15 cellular contexts compared by ENCODE assay signal in genomic region chr13:99014391-99014988, GRCh38. TPM values are rescaled to one million over a fixed set of nuclear protein-coding genes. Genes with fewer than 3 reads are reported as not detected.
DNase-seq lines count a peak whose midpoint lies in the region; ATAC-seq and TF ChIP-seq lines count a peak whose summit lies in the region.
"Had no signal": no experiment of that assay in that cellular context is flagged by ENCODE, and none has a peak within 500 bp of the region (broad histone marks: within the 10 kb centered on the region; RNA-seq: fewer than 3 reads in every experiment).

No MANE protein-coding gene starts in this region.

- no peak overlapping the region for H3K9ac ChIP-seq in mesenchymal stem cell (ENCODE audit: low read length)

- no peak overlapping the region for H2AK5ac ChIP-seq in mesenchymal stem cell (ENCODE audit: low read length, severe bottlenecking)

- intact Hi-C loops in CD4-positive, alpha-beta T cell (cut with DNase I, micrococcal nuclease), result no loop called here
- intact Hi-C loops in gastrocnemius medialis (cut with DNase I; ENCODE audit: low total_unique reads), result no loop called here

- no peak overlapping the region for H3K4ac ChIP-seq in mesenchymal stem cell (ENCODE audit: low read depth in 1 of 2, low read length in 2 of 2)

- H3K9me3 Mint-ChIP-seq in CD4-positive, alpha-beta T cell, result no peaks in the 10 kb centered on the region
- H3K9me3 Mint-ChIP-seq: IgD-negative memory B cell had no signal

- H3K79me1 ChIP-seq in mesenchymal stem cell (replicated peaks; ENCODE audit: low read length, poor library complexity, severe bottlenecking), result peaks cover 11% of the 10 kb centered on the region

- peak overlapping the region; percentile 23 for H2AFZ ChIP-seq in mesenchymal stem cell (ENCODE audit: low read depth, low read length)

- H3K4me3 ChIP-seq in mesenchymal stem cell (ENCODE audit: insufficient read depth in 1 of 2, low read depth in 1 of 2, low read length in 2 of 2) (no peak overlapping the region), gastrocnemius medialis (no peak overlapping the region)
- H3K4me3 ChIP-seq: SJSA1 had no signal

- CTCF ChIA-PET in CD4-positive, alpha-beta T cell (lab: Charles Lee), result interaction anchor here (0.6 to 1.4 kb wide), 2 partner anchors 13 to 78 kb away, joined by 3 read pairs; no protein-coding TSS in a partner anchor

- no peak overlapping the region for H3K18ac ChIP-seq in mesenchymal stem cell (ENCODE audit: low read depth in 1 of 2, low read length in 2 of 2)

- POLR2A ChIA-PET in CD4-positive, alpha-beta T cell (lab: Charles Lee), result interaction anchor here (0.6 to 1.0 kb wide), 2 partner anchors 20 to 37 kb away, joined by 3 read pairs; no protein-coding TSS in a partner anchor

- H3K4me1 ChIP-seq in mesenchymal stem cell (ENCODE audit: control insufficient read depth, insufficient read depth, low read depth, low read length) (no peaks in the 10 kb centered on the region), gastrocnemius medialis (peaks cover 0 to 2% of the 10 kb centered on the region in 2 donors)

- TF ChIP-seq POLR2A in gastrocnemius medialis (IDR thresholded peaks at IDR 0.05), result no peak

- no peak overlapping the region for H2BK120ac ChIP-seq in mesenchymal stem cell (ENCODE audit: low read depth, low read length)

- H3K27ac ChIP-seq in CD4-positive, alpha-beta T cell (ENCODE audit: low read depth, low read length), result no peak overlapping the region
- H3K27ac ChIP-seq in cingulate gyrus (ENCODE audit: low read depth, low read length) (peak overlapping the region; percentile 55), mesenchymal stem cell (ENCODE audit: low read length, poor library complexity, severe bottlenecking) (no peak overlapping the region), gastrocnemius medialis (no peak overlapping the region)
- H3K27ac ChIP-seq: SJSA1 had no signal

- H2BK15ac ChIP-seq in mesenchymal stem cell (ENCODE audit: low read depth, poor library complexity, severe bottlenecking), result no peak overlapping the region

- no peaks in the 10 kb centered on the region for H3K36me3 Mint-ChIP-seq in CD4-positive, alpha-beta T cell (ENCODE audit: low read depth)
- H3K36me3 Mint-ChIP-seq: IgD-negative memory B cell had no signal

- 91% methylated on average over 4 of the region's 6 CpGs for WGBS in mesenchymal stem cell

- H4K8ac ChIP-seq in mesenchymal stem cell (ENCODE audit: low read length), result no peak overlapping the region

- no peaks in the 10 kb centered on the region for H3K9me3 ChIP-seq in CD4-positive, alpha-beta T cell (ENCODE audit: control insufficient read depth, low read length)
- H3K9me3 ChIP-seq in mesenchymal stem cell (ENCODE audit: control insufficient read depth, low read length) (no peaks in the 10 kb centered on the region), gastrocnemius medialis (no peaks in the 10 kb centered on the region)

- in situ Hi-C loops in gastrocnemius medialis (cut with MboI; ENCODE audit: low sequenced_read_pairs in 4 of 4), result no loop called here

- H3K27me3 ChIP-seq in CD4-positive, alpha-beta T cell (ENCODE audit: control insufficient read depth, insufficient read depth, low read length), result no peaks in the 10 kb centered on the region
- no peaks in the 10 kb centered on the region for H3K27me3 ChIP-seq in mesenchymal stem cell (ENCODE audit: control insufficient read depth in 1 of 2, insufficient read depth in 1 of 2, low read length in 2 of 2)
- no peaks in the 10 kb centered on the region for H3K27me3 ChIP-seq in gastrocnemius medialis
- H3K27me3 ChIP-seq: SJSA1 had no signal

- H3K36me3 ChIP-seq in mesenchymal stem cell (ENCODE audit: control insufficient read depth in 1 of 2, insufficient read depth in 2 of 2, low read depth in 1 of 2, low read length in 2 of 2), result no peaks in the 10 kb centered on the region
- no peaks in the 10 kb centered on the region for H3K36me3 ChIP-seq in gastrocnemius medialis
- H3K36me3 ChIP-seq: SJSA1 had no signal

- H3K4me1 Mint-ChIP-seq in CD4-positive, alpha-beta T cell (ENCODE audit: low read depth), result peaks cover 85% of the 10 kb centered on the region

- no peak overlapping the region for H3K4me2 ChIP-seq in mesenchymal stem cell (ENCODE audit: low read length, poor library complexity, severe bottlenecking)

- no peak overlapping the region for H2BK12ac ChIP-seq in mesenchymal stem cell (ENCODE audit: low read length in 2 of 2)

- H3K14ac ChIP-seq in mesenchymal stem cell (ENCODE audit: low read length in 2 of 2), result no peak overlapping the region

- no peak overlapping the region for H2BK5ac ChIP-seq in mesenchymal stem cell (ENCODE audit: low read depth, low read length, poor library complexity, severe bottlenecking)

- H3K4me3 Mint-ChIP-seq in CD4-positive, alpha-beta T cell, result peak overlapping the region; percentile 5
- H3K4me3 Mint-ChIP-seq: IgD-negative memory B cell had no signal

- ATAC-seq in CD4-positive, alpha-beta T cell (ENCODE audit: poor library complexity), result no peak
- ATAC-seq in left lobe of liver (no peak), gastrocnemius medialis (no peak)

- no peaks in the 10 kb centered on the region for H3K27me3 Mint-ChIP-seq in CD4-positive, alpha-beta T cell
- H3K27me3 Mint-ChIP-seq: IgD-negative memory B cell had no signal

- no peak overlapping the region for H3K27ac Mint-ChIP-seq in CD4-positive, alpha-beta T cell
- H3K27ac Mint-ChIP-seq: IgD-negative memory B cell had no signal

- no peak overlapping the region for H3K23ac ChIP-seq in mesenchymal stem cell (ENCODE audit: low read length in 2 of 2)

- no peak for TF ChIP-seq CTCF in CD4-positive, alpha-beta T cell (IDR thresholded peaks at IDR 0.05)
- no peak for TF ChIP-seq CTCF in gastrocnemius medialis (IDR thresholded peaks at IDR 0.05 in 4 of 5, conservative IDR thresholded peaks at IDR 0.05 in 1 of 5)

- no peak for DNase-seq in CD4-positive, alpha-beta T cell
- DNase-seq in OCI-M1 (lab: John Stamatoyannopoulos, UW), result peak; percentile 40
- DNase-seq in mesenchymal stem cell, result no peak
- no peak for DNase-seq in Kasumi-1 (lab: John Stamatoyannopoulos, UW)
- DNase-seq in MV-4-11 (lab: John Stamatoyannopoulos, UW), result no peak
- no peak for DNase-seq in left lobe of liver (ENCODE audit: low spot score)
- DNase-seq in gastrocnemius medialis, result no peak
- DNase-seq: DMS53, H7, NCI-H1417 treated with DMSO at 0.1 percent for 48 hours, NCI-H2029, NCI-H524 had no signal

- no peak overlapping the region for H4K91ac ChIP-seq in mesenchymal stem cell (ENCODE audit: low read length)

RNA-seq across cellular contexts. Expression of gene DOCK9, which starts 36.6 kb away (rescaled TPM):
- total RNA-seq in CD4-positive, alpha-beta T cell, result 10 to 100 TPM; 76.3 to 79.3 TPM
- polyA plus RNA-seq in mesenchymal stem cell (2013, experiment 1 of 2), result 22.0 TPM
- 20.8 TPM for polyA plus RNA-seq in mesenchymal stem cell (2013, experiment 2 of 2)
- 18.1 TPM for total RNA-seq in left lobe of liver
- 10 to 100 TPM; 31.4 to 46.7 (median 45.6) TPM for total RNA-seq in gastrocnemius medialis
